1 cellular context compared by ENCODE assay signal in the genomic region with DNA sequence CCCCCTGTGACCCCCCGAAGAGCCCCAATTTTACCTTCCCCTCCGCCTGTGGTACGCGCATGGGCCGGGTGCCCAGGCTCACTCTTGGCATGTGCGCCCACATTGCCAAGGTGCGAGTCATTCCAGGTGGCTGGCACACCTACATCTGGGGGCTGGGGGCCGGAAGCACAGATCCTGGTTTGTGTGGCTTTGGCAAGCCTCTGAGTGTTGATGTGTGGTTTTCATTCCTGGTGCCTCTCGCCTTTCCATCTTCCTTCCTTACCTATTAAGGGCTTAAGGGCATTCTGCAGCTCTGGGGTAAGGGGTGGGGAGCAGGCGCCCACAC.
TF ChIP-seq lines count a peak whose summit lies in the region.

No MANE protein-coding gene starts in this region.

TF ChIP-seq in SK-N-SH, 30 proteins besides CTCF, POLR2A, EP300 and RAD21 (continued from another document):
- TF ChIP-seq TAF1 (IDR thresholded peaks at IDR 0.05; ENCODE audit: borderline replicate concordance, low read depth, low read length) (no peak), GATA2 (CRISPR knock-in tag; IDR thresholded peaks at IDR 0.05) (no peak), MXI1 (IDR thresholded peaks at IDR 0.05; ENCODE audit: low read depth, low read length) (no peak), NRF1 (IDR thresholded peaks at IDR 0.05; ENCODE audit: low read depth, low read length) (no peak), FOXJ3 (CRISPR knock-in tag; IDR thresholded peaks at IDR 0.05) (no peak)
- TF ChIP-seq, protein P1, sequence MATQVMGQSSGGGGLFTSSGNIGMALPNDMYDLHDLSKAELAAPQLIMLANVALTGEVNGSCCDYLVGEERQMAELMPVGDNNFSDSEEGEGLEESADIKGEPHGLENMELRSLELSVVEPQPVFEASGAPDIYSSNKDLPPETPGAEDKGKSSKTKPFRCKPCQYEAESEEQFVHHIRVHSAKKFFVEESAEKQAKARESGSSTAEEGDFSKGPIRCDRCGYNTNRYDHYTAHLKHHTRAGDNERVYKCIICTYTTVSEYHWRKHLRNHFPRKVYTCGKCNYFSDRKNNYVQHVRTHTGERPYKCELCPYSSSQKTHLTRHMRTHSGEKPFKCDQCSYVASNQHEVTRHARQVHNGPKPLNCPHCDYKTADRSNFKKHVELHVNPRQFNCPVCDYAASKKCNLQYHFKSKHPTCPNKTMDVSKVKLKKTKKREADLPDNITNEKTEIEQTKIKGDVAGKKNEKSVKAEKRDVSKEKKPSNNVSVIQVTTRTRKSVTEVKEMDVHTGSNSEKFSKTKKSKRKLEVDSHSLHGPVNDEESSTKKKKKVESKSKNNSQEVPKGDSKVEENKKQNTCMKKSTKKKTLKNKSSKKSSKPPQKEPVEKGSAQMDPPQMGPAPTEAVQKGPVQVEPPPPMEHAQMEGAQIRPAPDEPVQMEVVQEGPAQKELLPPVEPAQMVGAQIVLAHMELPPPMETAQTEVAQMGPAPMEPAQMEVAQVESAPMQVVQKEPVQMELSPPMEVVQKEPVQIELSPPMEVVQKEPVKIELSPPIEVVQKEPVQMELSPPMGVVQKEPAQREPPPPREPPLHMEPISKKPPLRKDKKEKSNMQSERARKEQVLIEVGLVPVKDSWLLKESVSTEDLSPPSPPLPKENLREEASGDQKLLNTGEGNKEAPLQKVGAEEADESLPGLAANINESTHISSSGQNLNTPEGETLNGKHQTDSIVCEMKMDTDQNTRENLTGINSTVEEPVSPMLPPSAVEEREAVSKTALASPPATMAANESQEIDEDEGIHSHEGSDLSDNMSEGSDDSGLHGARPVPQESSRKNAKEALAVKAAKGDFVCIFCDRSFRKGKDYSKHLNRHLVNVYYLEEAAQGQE (IDR thresholded peaks at IDR 0.05; ENCODE audit: low read depth, low read length): no peak
